Comparison of ENCODE assay signal across 16 cellular contexts in the genomic region with DNA sequence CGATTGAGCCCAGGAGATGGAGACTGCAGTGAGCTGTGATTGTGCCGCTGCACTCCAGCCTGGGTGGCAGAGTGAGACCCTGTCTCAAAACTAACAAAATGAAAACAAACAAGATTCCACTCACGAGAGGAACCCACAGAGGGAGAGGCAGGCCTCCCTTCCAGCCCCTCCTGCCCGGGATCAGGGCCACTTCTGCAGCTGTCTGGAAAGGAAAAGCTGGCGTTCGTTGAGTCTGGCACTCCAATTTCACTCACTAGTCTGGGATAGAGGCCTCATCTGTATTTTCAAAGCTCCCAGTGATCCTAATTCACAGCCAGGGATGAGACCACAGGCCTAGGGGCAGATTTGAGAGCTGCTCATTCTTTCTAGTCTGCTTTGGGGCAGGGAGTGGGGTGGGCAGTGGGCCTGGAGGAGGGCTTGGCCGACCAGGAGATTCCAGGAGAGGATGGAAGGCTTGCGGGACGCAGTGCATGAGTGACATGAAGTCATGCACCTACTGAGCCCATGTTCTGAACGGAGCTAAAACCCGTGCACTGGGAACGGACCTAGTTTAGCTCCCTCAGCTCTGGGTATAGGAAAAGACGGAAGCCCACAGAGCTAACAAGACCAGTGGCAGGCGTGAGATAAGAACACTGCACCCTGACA.
"Had no signal": no experiment of that assay in that cellular context is flagged by ENCODE, and none has a peak within 500 bp of the region (broad histone marks: within the 10 kb centered on the region; RNA-seq: fewer than 3 reads in every experiment).

No MANE protein-coding gene starts in this region.

- H3K4me3 ChIP-seq: gastrocnemius medialis, heart left ventricle, lung, thyroid gland had no signal

- H3K36me3 ChIP-seq: gastrocnemius medialis, thyroid gland had no signal

- H3K27me3 Mint-ChIP-seq: T-cell had no signal

- H3K4me1 Mint-ChIP-seq: mesothelial cell of epicardium had no signal

- DNase-seq: activated CD4-positive, alpha-beta T cell treated with anti-CD3 and anti-CD28 coated beads for 1 hour; activated CD4-positive, alpha-beta T cell treated with anti-CD3 and anti-CD28 coated beads, Interleukin-2, amount 50 U/mL, for 48 hours; activated CD8-positive, alpha-beta memory T cell treated with anti-CD3 and anti-CD28 coated beads, Interleukin-2, amount 50 U/mL, for 4 hours; activated gamma-delta T cell treated with Interleukin-2 at 50 U/mL for 16 hours; activated T-cell treated with anti-CD3 and anti-CD28 coated beads, Interleukin-2, amount 50 U/mL, for 72 hours; brain microvascular endothelial cell; cerebellar nuclear complex; gastrocnemius medialis; heart left ventricle; T-cell; T1000; thyroid gland had no signal

- H3K4me3 Mint-ChIP-seq: activated T-cell treated with anti-CD3 and anti-CD28 coated beads, Interleukin-2, amount 50 U/mL, for 72 hours; mesothelial cell of epicardium; stimulated activated effector memory CD8-positive, alpha-beta T cell treated with anti-CD3 and anti-CD28 coated beads, Interleukin-12 subunit alpha, Interleukin-12 subunit beta, amount 100 ng/mL, for 72 hours; T-cell had no signal

- H3K27ac Mint-ChIP-seq: activated T-cell treated with anti-CD3 and anti-CD28 coated beads, Interleukin-2, amount 50 U/mL, for 72 hours; mesothelial cell of epicardium had no signal

- ATAC-seq: activated T-cell treated with anti-CD3 and anti-CD28 coated beads, Interleukin-2, amount 50 U/mL, for 72 hours; gastrocnemius medialis; stimulated activated effector memory CD8-positive, alpha-beta T cell treated with anti-CD3 and anti-CD28 coated beads, Interleukin-12 subunit alpha, Interleukin-12 subunit beta, amount 100 ng/mL, for 72 hours; T-cell had no signal

- H3K9me3 Mint-ChIP-seq: activated T-cell treated with anti-CD3 and anti-CD28 coated beads, Interleukin-2, amount 50 U/mL, for 72 hours; mesothelial cell of epicardium; stimulated activated effector memory CD8-positive, alpha-beta T cell treated with anti-CD3 and anti-CD28 coated beads, Interleukin-12 subunit alpha, Interleukin-12 subunit beta, amount 100 ng/mL, for 72 hours; T-cell had no signal

- H3K27ac ChIP-seq: brain microvascular endothelial cell, epithelial cell of prostate, gastrocnemius medialis, thyroid gland had no signal

- H3K27me3 ChIP-seq: brain microvascular endothelial cell, heart left ventricle, thyroid gland had no signal

- H3K9me3 ChIP-seq: gastrocnemius medialis, heart left ventricle, thyroid gland had no signal

- H3K4me1 ChIP-seq: gastrocnemius medialis, thyroid gland had no signal
